1 cellular context compared by ENCODE assay signal in genomic region chr10:50613726-50614443, GRCh38.
TF ChIP-seq lines count a peak whose summit lies in the region.

No MANE protein-coding gene starts in this region.

TF ChIP-seq in HEK293, 187 proteins besides CTCF, POLR2A, EP300 and RAD21 (continued from another document):
- TF ChIP-seq PRDM10 (tag by site-specific recombination; IDR thresholded peaks at IDR 0.05), result 0 out of 2 replicates have a peak, but pooled peaks have one; percentile 16
- no peak for TF ChIP-seq ZFP41 (tag by site-specific recombination; IDR thresholded peaks at IDR 0.05; ENCODE audit: borderline replicate concordance)
- TF ChIP-seq ZNF10 (tag by site-specific recombination; IDR thresholded peaks at IDR 0.05), result no peak
TF ChIP-seq in HEK293: peak in this region for 2.
